In genomic region chr22:33302049-33302545, GRCh38 we compare ENCODE assay signal across 1 cellular context.
TF ChIP-seq lines count a peak whose summit lies in the region.

No MANE protein-coding gene starts in this region.

TF ChIP-seq in GM12878, 131 proteins besides CTCF, POLR2A, EP300 and RAD21 (continued from another document):
- TF ChIP-seq, protein P1, sequence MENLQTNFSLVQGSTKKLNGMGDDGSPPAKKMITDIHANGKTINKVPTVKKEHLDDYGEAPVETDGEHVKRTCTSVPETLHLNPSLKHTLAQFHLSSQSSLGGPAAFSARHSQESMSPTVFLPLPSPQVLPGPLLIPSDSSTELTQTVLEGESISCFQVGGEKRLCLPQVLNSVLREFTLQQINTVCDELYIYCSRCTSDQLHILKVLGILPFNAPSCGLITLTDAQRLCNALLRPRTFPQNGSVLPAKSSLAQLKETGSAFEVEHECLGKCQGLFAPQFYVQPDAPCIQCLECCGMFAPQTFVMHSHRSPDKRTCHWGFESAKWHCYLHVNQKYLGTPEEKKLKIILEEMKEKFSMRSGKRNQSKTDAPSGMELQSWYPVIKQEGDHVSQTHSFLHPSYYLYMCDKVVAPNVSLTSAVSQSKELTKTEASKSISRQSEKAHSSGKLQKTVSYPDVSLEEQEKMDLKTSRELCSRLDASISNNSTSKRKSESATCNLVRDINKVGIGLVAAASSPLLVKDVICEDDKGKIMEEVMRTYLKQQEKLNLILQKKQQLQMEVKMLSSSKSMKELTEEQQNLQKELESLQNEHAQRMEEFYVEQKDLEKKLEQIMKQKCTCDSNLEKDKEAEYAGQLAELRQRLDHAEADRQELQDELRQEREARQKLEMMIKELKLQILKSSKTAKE (IDR thresholded peaks at IDR 0.05; ENCODE audit: low read depth, poor library complexity, severe bottlenecking): peak; percentile 24
- TF ChIP-seq SUZ12 (IDR thresholded peaks at IDR 0.05; ENCODE audit: unreplicated experiment) (no peak), SP1 (IDR thresholded peaks at IDR 0.05; ENCODE audit: low read depth, low read length) (no peak), PAX5 (IDR thresholded peaks at IDR 0.05; ENCODE audit: borderline replicate concordance, low read depth, low read length) (peak; percentile 32; the same call in 1 of the 2 replicates), POU2F2 (IDR thresholded peaks at IDR 0.05; ENCODE audit: borderline replicate concordance, low read depth, low read length) (peak; percentile 80; the same call in 1 of the 3 replicates), IKZF2 (IDR thresholded peaks at IDR 0.05) (peak; percentile 16 to 23; a peak in 1 of 4 replicates)
